ENCODE assay signal across 20 cellular contexts in the genomic region with DNA sequence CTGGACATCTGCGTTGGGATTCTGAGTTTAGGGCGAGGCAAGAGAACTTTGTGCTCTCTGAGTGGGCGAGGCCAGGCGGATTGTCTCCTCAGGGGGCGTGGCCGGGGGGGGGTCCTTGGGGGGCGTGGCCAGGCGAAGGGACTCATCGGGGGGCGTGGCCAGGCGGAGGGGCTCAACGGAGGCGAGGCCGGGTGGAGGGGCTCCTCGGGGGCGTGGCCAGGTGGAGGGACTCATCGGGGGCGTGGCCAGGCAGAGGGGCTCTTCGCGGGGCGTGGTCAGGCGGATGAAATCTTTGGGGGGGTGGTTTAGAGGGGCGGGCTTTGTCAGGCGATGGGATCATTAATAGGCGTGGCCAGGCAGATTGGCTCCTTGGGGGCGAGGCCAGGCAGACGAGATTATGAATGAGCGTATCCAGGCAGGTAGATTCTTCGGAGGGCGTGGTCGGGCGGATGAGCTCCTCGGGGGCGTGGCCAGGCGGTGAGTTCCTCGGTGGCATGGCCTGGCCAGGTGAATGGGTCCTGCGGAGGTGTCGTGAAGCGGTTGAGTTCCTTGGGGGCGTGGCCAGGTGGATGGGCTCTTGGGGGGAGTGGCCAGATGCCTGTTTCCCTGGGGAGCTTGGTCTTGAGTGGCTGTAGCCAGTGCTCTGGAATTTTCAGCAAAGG. TPM values are rescaled to one million over a fixed set of nuclear protein-coding genes. Genes with fewer than 3 reads are reported as not detected.
DNase-seq lines count a peak whose midpoint lies in the region; ATAC-seq and TF ChIP-seq lines count a peak whose summit lies in the region.
"Had no signal": no experiment of that assay in that cellular context is flagged by ENCODE, and none has a peak within 500 bp of the region (broad histone marks: within the 10 kb centered on the region; RNA-seq: fewer than 3 reads in every experiment).

No MANE protein-coding gene starts in this region.

- H3K79me1 ChIP-seq in IMR-90 (ENCODE audit: low read depth in 1 of 2, low read length in 2 of 2), result no peaks in the 10 kb centered on the region

- H4K20me1 ChIP-seq in IMR-90 (ENCODE audit: insufficient read depth, low read length), result no peaks in the 10 kb centered on the region

- H2AK9ac ChIP-seq in IMR-90 (replicated peaks; ENCODE audit: low read depth, low read length, poor library complexity), result no peak overlapping the region

- no peak for ATAC-seq in IMR-90 (ENCODE audit: low read depth)
- ATAC-seq in WTC11, result peak; percentile 92
- no peak for ATAC-seq in GM18511 (IDR thresholded peaks at IDR 0.05; ENCODE audit: unreplicated experiment)
- ATAC-seq in HG02798 (IDR thresholded peaks at IDR 0.05; ENCODE audit: poor library complexity, unreplicated experiment), result no peak
- ATAC-seq in HG02623 (IDR thresholded peaks at IDR 0.05; ENCODE audit: unreplicated experiment), result no peak
- ATAC-seq: activated T-helper 17 cell treated with anti-CD3 and anti-CD28 coated beads, Interleukin-2, amount 50 U/mL, for 72 hours; left lobe of liver; Right ventricle myocardium inferior; stimulated activated memory B cell treated with anti-CD40 and anti-IgM and Interleukin-4, amounts not matched to agents 10 μg/mL and 1 μg/mL and 100 μg/mL, for 72 hours; upper lobe of right lung had no signal

- H3K4me1 Mint-ChIP-seq in WTC11, result peaks cover 33% of the 10 kb centered on the region
- H3K4me1 Mint-ChIP-seq: stimulated activated memory B cell treated with anti-CD40 and anti-IgM and Interleukin-4, amounts not matched to agents 10 μg/mL and 1 μg/mL and 100 μg/mL, for 72 hours had no signal

- DNase-seq in DMS114 treated with DMSO at 0.1 percent for 48 hours (lab: John Stamatoyannopoulos, UW; ENCODE audit: unreplicated experiment) (peak; percentile 58), IMR-90 (no peak), WTC11 (ENCODE audit: low spot score) (peak; percentile 100), iPS-NIHi11 (ENCODE audit: low spot score) (peak; percentile 93), cerebellum (ENCODE audit: low spot score) (no peak)
- DNase-seq: DMS153, NCI-H2029, T-helper 9 cell, upper lobe of right lung had no signal

- H3K56ac ChIP-seq in IMR-90 (ENCODE audit: extremely low read depth, insufficient read depth, low read length), result no peak overlapping the region

- no peak overlapping the region for H3K18ac ChIP-seq in IMR-90 (ENCODE audit: low read depth, low read length)

- CTCF ChIA-PET in IMR-90 (lab: Yijun Ruan, JAX) (no interaction called here), WTC11 (lab: Charles Lee) (interaction anchor here (0.6 to 2.9 kb wide), 23 partner anchors 9 to 474 kb away, joined by 3 to 58 read pairs (median 5); partner anchors contain the start of genes CACNG7, MYADM, PRKCG and TSEN34)

- H2BK120ac ChIP-seq in IMR-90 (ENCODE audit: low read depth, low read length), result no peak overlapping the region

- H3K9me3 ChIP-seq in IMR-90 (ENCODE audit: control insufficient read depth, insufficient read depth, low read length), result no peaks in the 10 kb centered on the region
- H3K9me3 ChIP-seq: upper lobe of right lung had no signal

- no peak overlapping the region for H4K91ac ChIP-seq in IMR-90 (ENCODE audit: insufficient read depth, low read depth, low read length)

- H3K4me1 ChIP-seq in IMR-90 (ENCODE audit: control insufficient read depth, insufficient read depth, low read length), result no peaks in the 10 kb centered on the region
- H3K4me1 ChIP-seq: parathyroid adenoma, upper lobe of right lung had no signal

- H4K8ac ChIP-seq in IMR-90 (ENCODE audit: low read depth in 2 of 2, low read length in 2 of 2), result no peak overlapping the region

- H3K36me3 ChIP-seq in IMR-90 (ENCODE audit: control insufficient read depth, insufficient read depth, low read length), result no peaks in the 10 kb centered on the region
- H3K36me3 ChIP-seq: upper lobe of right lung had no signal

- intact Hi-C loops in IMR-90 (cut with micrococcal nuclease), result no loop called here

- H4K5ac ChIP-seq in IMR-90 (ENCODE audit: low read depth, low read length), result no peak overlapping the region

- no peak overlapping the region for H3K9ac ChIP-seq in IMR-90 (ENCODE audit: low read depth, low read length)
- H3K9ac ChIP-seq: parathyroid adenoma had no signal

- H3K4ac ChIP-seq in IMR-90 (ENCODE audit: low read depth, low read length), result no peak overlapping the region

- H3K9me1 ChIP-seq in IMR-90 (ENCODE audit: insufficient read depth, low read length), result no peaks in the 10 kb centered on the region

- H2AK5ac ChIP-seq in IMR-90 (ENCODE audit: low read depth, low read length), result no peak overlapping the region

- H3K27me3 ChIP-seq in IMR-90 (ENCODE audit: control insufficient read depth, insufficient read depth, low read length), result peaks cover 13% of the 10 kb centered on the region

- peak overlapping the region; percentile 100 for H3K27ac Mint-ChIP-seq in WTC11
- H3K27ac Mint-ChIP-seq: activated T-helper 17 cell treated with anti-CD3 and anti-CD28 coated beads, Interleukin-2, amount 50 U/mL, for 72 hours; stimulated activated memory B cell treated with anti-CD40 and anti-IgM and Interleukin-4, amounts not matched to agents 10 μg/mL and 1 μg/mL and 100 μg/mL, for 72 hours had no signal

- POLR2A ChIA-PET in IMR-90 (lab: Charles Lee; ENCODE audit: unreplicated experiment), result no interaction called here
- POLR2A ChIA-PET in WTC11 (lab: Charles Lee), result interaction anchor here (0.5 to 2.9 kb wide), 12 partner anchors 9 to 238 kb away, joined by 3 to 24 read pairs (median 4); partner anchors contain the start of gene MYADM

- H3K14ac ChIP-seq in IMR-90 (replicated peaks; ENCODE audit: low read depth, low read length), result no peak overlapping the region

- WGBS in IMR-90 (ENCODE audit: extremely low coverage in 2 of 2, insufficient read length in 1 of 2), 2 experiments, result 0% methylated on average over 4 of the region's 40 CpGs; no CpG with 5 or more reads in 1 of the 2 experiments

- TF ChIP-seq POLR2A in IMR-90 (IDR thresholded peaks at IDR 0.05; ENCODE audit: low read depth, low read length), result no peak

- H2BK5ac ChIP-seq in IMR-90 (ENCODE audit: low read depth, low read length, poor library complexity, severe bottlenecking), result no peak overlapping the region

- no peak overlapping the region for H2BK15ac ChIP-seq in IMR-90 (ENCODE audit: low read depth, low read length)

- in situ Hi-C loops in IMR-90 (cut with MboI; ENCODE audit: low sequenced_read_pairs), result no loop called here

- TF ChIP-seq CTCF in IMR-90 (conservative IDR thresholded peaks at IDR 0.05; ENCODE audit: low read depth, low read length), result no peak
- TF ChIP-seq CTCF in WTC11 (IDR thresholded peaks at IDR 0.05), result no peak

- H3K23ac ChIP-seq in IMR-90 (ENCODE audit: low read depth, low read length), result no peak overlapping the region

- no peak for TF ChIP-seq RAD21 in IMR-90 (IDR thresholded peaks at IDR 0.05; ENCODE audit: low read length)

- BruUV-seq in IMR-90 (replicated peaks; lab: Mats Ljungman, UMichigan), result no TSS peak

- H3K4me3 ChIP-seq in IMR-90 (ENCODE audit: insufficient read depth, low read depth, low read length), result no peak overlapping the region
- H3K4me3 ChIP-seq: skin epidermis, upper lobe of right lung had no signal

- H3K27ac ChIP-seq in IMR-90 (ENCODE audit: insufficient read depth, low read length), result no peak overlapping the region
- H3K27ac ChIP-seq: HL-60, parathyroid adenoma, skin epidermis, upper lobe of right lung had no signal

- H3K9me3 Mint-ChIP-seq in WTC11, result no peaks in the 10 kb centered on the region

- no peak overlapping the region for H3K4me2 ChIP-seq in IMR-90 (ENCODE audit: low read depth, low read length)

- H2BK20ac ChIP-seq in IMR-90 (ENCODE audit: low read depth, low read length), result no peak overlapping the region

- peaks cover 20% of the 10 kb centered on the region for H3K36me3 Mint-ChIP-seq in WTC11
- H3K36me3 Mint-ChIP-seq: stimulated activated memory B cell treated with anti-CD40 and anti-IgM and Interleukin-4, amounts not matched to agents 10 μg/mL and 1 μg/mL and 100 μg/mL, for 72 hours had no signal

- peak overlapping the region; percentile 67 for H2AFZ ChIP-seq in IMR-90 (replicated peaks; ENCODE audit: low read length, poor library complexity)
- H2AFZ ChIP-seq: parathyroid adenoma had no signal

- H3K27me3 Mint-ChIP-seq in WTC11 (ENCODE audit: low read depth), result 0 out of 2 replicates have a peak, but pooled peaks cover 9% of the 10 kb centered on the region

- dilution Hi-C loops in IMR-90 (cut with HindIII; ENCODE audit: low sequenced_read_pairs, unreplicated experiment), result no loop called here

- H3K4me3 Mint-ChIP-seq in WTC11, result peak overlapping the region; percentile 81
- H3K4me3 Mint-ChIP-seq: activated T-helper 17 cell treated with anti-CD3 and anti-CD28 coated beads, Interleukin-2, amount 50 U/mL, for 72 hours; stimulated activated memory B cell treated with anti-CD40 and anti-IgM and Interleukin-4, amounts not matched to agents 10 μg/mL and 1 μg/mL and 100 μg/mL, for 72 hours had no signal

TF ChIP-seq in IMR-90, 13 proteins besides CTCF, POLR2A, EP300 and RAD21:
- TF ChIP-seq MAZ (IDR thresholded peaks at IDR 0.05; ENCODE audit: borderline replicate concordance, low read depth, low read length), result no peak
- TF ChIP-seq FOS (IDR thresholded peaks at IDR 0.05; ENCODE audit: low read depth, low read length), result no peak
- TF ChIP-seq MXI1 (IDR thresholded peaks at IDR 0.05; ENCODE audit: borderline replicate concordance, low read depth, low read length), result no peak

TF ChIP-seq in WTC11, 78 proteins besides CTCF, POLR2A, EP300 and RAD21 (continues in another document):
- TF ChIP-seq RELA (CRISPR knock-in tag; IDR thresholded peaks at IDR 0.05; ENCODE audit: borderline replicate concordance), result no peak

RNA-seq across cellular contexts. Expression of gene CACNG7, which starts 10.3 kb away (rescaled TPM):
- total RNA-seq in IMR-90 (2012; rRNA removed), result under 0.01 and 0.36 TPM in 2 replicates
- 6.7 and 7.7 TPM in 2 replicates for polyA plus RNA-seq in IMR-90 (2012; rRNA removed)
- polyA plus RNA-seq in IMR-90 (2012; cell fraction: cytosol; rRNA removed), result 3.6 and 10.9 TPM in 2 replicates
- 9.8 and 16.2 TPM in 2 replicates for polyA plus RNA-seq in IMR-90 (2012; cell fraction: nucleus; rRNA removed; ENCODE audit: low replicate concordance)
- total RNA-seq in WTC11 (2021), result 33.3 to 44.1 TPM (median 43.2 TPM) in 3 replicates
- total RNA-seq in cerebellum, result 14.0 TPM
- total RNA-seq: activated T-helper 17 cell treated with anti-CD3 and anti-CD28 coated beads, Interleukin-2, amount 50 U/mL, for 72 hours; left lobe of liver; Right ventricle myocardium inferior; upper lobe of right lung had no signal
- polyA plus RNA-seq: esophagus had no signal

RNA-seq across cellular contexts. Expression of gene PRKCG, which starts 16.8 kb away (rescaled TPM):
- total RNA-seq in IMR-90 (2012; rRNA removed) (not detected in 2 replicates), WTC11 (2021) (23.0 to 30.0 TPM (median 27.5 TPM) in 3 replicates), cerebellum (1.7 TPM)
- polyA plus RNA-seq in IMR-90 (2012; rRNA removed), result 0.04 TPM in 1 of 2 replicates, not detected in the other
- polyA plus RNA-seq in IMR-90 (2012; cell fraction: cytosol; rRNA removed), result 0.01 and 0.04 TPM in 2 replicates
- 0.28 and 0.65 TPM in 2 replicates for polyA plus RNA-seq in IMR-90 (2012; cell fraction: nucleus; rRNA removed; ENCODE audit: low replicate concordance)
- total RNA-seq: activated T-helper 17 cell treated with anti-CD3 and anti-CD28 coated beads, Interleukin-2, amount 50 U/mL, for 72 hours; Right ventricle myocardium inferior; upper lobe of right lung had no signal

RNA-seq across cellular contexts. Expression of gene MYADM, which starts 31.1 kb away (rescaled TPM):
- total RNA-seq in IMR-90 (2012; rRNA removed), result 4.8 and 5.3 TPM in 2 replicates
- polyA plus RNA-seq in IMR-90 (2012; rRNA removed), result 96.1 and 112 TPM in 2 replicates
- polyA plus RNA-seq in IMR-90 (2012; cell fraction: cytosol; rRNA removed), result 53.9 and 155 TPM in 2 replicates
- polyA plus RNA-seq in IMR-90 (2012; cell fraction: nucleus; rRNA removed; ENCODE audit: low replicate concordance), result 67.8 and 150 TPM in 2 replicates
- total RNA-seq in WTC11 (2021), result 78.6 to 86.4 TPM (median 79.7 TPM) in 3 replicates
- 4.7 TPM for total RNA-seq in cerebellum

Comparison
In these comparisons a context has a peak if more than half of its experiments do, and no peak if none do; other contexts are left out.
1. DNase-seq: peak in DMS114 treated with DMSO at 0.1 percent for 48 hours (single experiment), WTC11 (single experiment) and iPS-NIHi11 (single experiment); none in IMR-90 (single experiment) and cerebellum (single experiment).
2. RNA of gene CACNG7, which starts 10.3 kb away (total RNA-seq): 33.3 to 44.1 TPM in WTC11 and 14.0 TPM in cerebellum (single experiment); under 0.01 to 0.36 TPM in IMR-90; every median in the first group is over 10 times any median in the second.
3. RNA of gene MYADM, which starts 31.1 kb away (total RNA-seq): 78.6 to 86.4 TPM in WTC11; 4.8 to 5.3 TPM in IMR-90 and 4.7 TPM in cerebellum (single experiment); every median in the first group is over 10 times any median in the second.